In genomic region chr4:26151615-26152014, GRCh38 we compare ENCODE assay signal across 1 cellular context.
TF ChIP-seq lines count a peak whose summit lies in the region.

No MANE protein-coding gene starts in this region.

TF ChIP-seq in SK-N-SH, 30 proteins besides CTCF, POLR2A, EP300 and RAD21 (continued from another document):
- no peak for TF ChIP-seq PBX3 (IDR thresholded peaks at IDR 0.05)
- no peak for TF ChIP-seq FOSL2 (IDR thresholded peaks at IDR 0.05; ENCODE audit: borderline replicate concordance, low read depth)
- no peak for TF ChIP-seq NRF1 (IDR thresholded peaks at IDR 0.05; ENCODE audit: low read depth, low read length)
- TF ChIP-seq SMC3 (IDR thresholded peaks at IDR 0.05; ENCODE audit: low read depth, low read length) = no peak
- no peak for TF ChIP-seq MEF2A (IDR thresholded peaks at IDR 0.05; ENCODE audit: borderline replicate concordance, low read depth)
- TF ChIP-seq FOXM1 (IDR thresholded peaks at IDR 0.05; ENCODE audit: low read depth) = no peak
- TF ChIP-seq TAF1 (IDR thresholded peaks at IDR 0.05; ENCODE audit: borderline replicate concordance, low read depth, low read length) = no peak
- TF ChIP-seq YY1 (IDR thresholded peaks at IDR 0.05; ENCODE audit: low read depth) = no peak
